ENCODE assay signal across 8 cellular contexts in genomic region chr16:86072328-86073102, GRCh38.
DNase-seq lines count a peak whose midpoint lies in the region; ATAC-seq and TF ChIP-seq lines count a peak whose summit lies in the region.

No MANE protein-coding gene starts in this region.

- H4K20me1 ChIP-seq in KMS-11 (ENCODE audit: insufficient read depth) = no peaks in the 10 kb centered on the region

- DNase-seq in EH (ENCODE audit: low read depth) (peak; percentile 74), cerebellar cortex (ENCODE audit: low spot score) (peak; percentile 43), left lobe of liver (ENCODE audit: low spot score) (no peak), cerebellar nuclear complex (lab: John Stamatoyannopoulos, UW) (no peak), DMS153 treated with DMSO at 0.1 percent for 48 hours (lab: John Stamatoyannopoulos, UW; ENCODE audit: unreplicated experiment) (no peak)
- DNase-seq in stimulated activated CD4-positive, alpha-beta T cell treated with anti-CD3 and anti-CD28 coated beads, TNF-alpha, amount 100 ng/mL, for 24 hours (ENCODE audit: low read depth in 3 of 3) = peak in 2 of 3 experiments; percentile 5 to 53

- H3K4me1 ChIP-seq in KMS-11 (ENCODE audit: low read depth, poor library complexity, severe bottlenecking) = no peaks in the 10 kb centered on the region

- H3K27ac ChIP-seq in KMS-11 = no peak overlapping the region

- H2AFZ ChIP-seq in KMS-11 (ENCODE audit: low read depth) = no peak overlapping the region

- TF ChIP-seq CTCF in KMS-11 (conservative IDR thresholded peaks at IDR 0.05; ENCODE audit: low read depth, low read length) = peak; percentile 75

- no peak overlapping the region for H3K4me3 ChIP-seq in KMS-11 (IDR thresholded peaks at IDR 0.05; ENCODE audit: insufficient read depth, low read depth, low read length)

- no peak overlapping the region for H3K9ac ChIP-seq in KMS-11

- peaks cover 23% of the 10 kb centered on the region; the same call in 1 of the 2 replicates for H3K27me3 ChIP-seq in KMS-11 (ENCODE audit: insufficient read depth, low read depth)

- no peak overlapping the region for H3K4me2 ChIP-seq in KMS-11

- no peaks in the 10 kb centered on the region for H3K79me2 ChIP-seq in KMS-11 (ENCODE audit: insufficient read depth, low read depth)

- ATAC-seq in SK-N-SH treated with all-trans-retinoic acid at 6 μM for 48 hours (peak; percentile 89), left lobe of liver (peak; percentile 81)

- no peaks in the 10 kb centered on the region for H3K36me3 ChIP-seq in KMS-11 (ENCODE audit: insufficient read depth)

TF ChIP-seq in SK-N-SH treated with all-trans-retinoic acid at 6 μM for 48 hours, 23 proteins besides CTCF, POLR2A, EP300 and RAD21:
- TF ChIP-seq ISL1 (CRISPR knock-in tag; IDR thresholded peaks at IDR 0.05) = no peak
- TF ChIP-seq OSR1 (CRISPR knock-in tag; IDR thresholded peaks at IDR 0.05) = no peak
- no peak for TF ChIP-seq TSHZ2 (CRISPR knock-in tag; IDR thresholded peaks at IDR 0.05)
- no peak for TF ChIP-seq CSDC2 (CRISPR knock-in tag; IDR thresholded peaks at IDR 0.05)
- TF ChIP-seq BACH2 (CRISPR knock-in tag; IDR thresholded peaks at IDR 0.05; ENCODE audit: borderline replicate concordance) = no peak
- no peak for TF ChIP-seq GLIS3 (CRISPR knock-in tag; IDR thresholded peaks at IDR 0.05)
- TF ChIP-seq ZC3H10 (CRISPR knock-in tag; IDR thresholded peaks at IDR 0.05) = no peak
- no peak for TF ChIP-seq CSRNP3 (CRISPR knock-in tag; IDR thresholded peaks at IDR 0.05)
- no peak for TF ChIP-seq RARB (CRISPR knock-in tag; IDR thresholded peaks at IDR 0.05)
- TF ChIP-seq POU6F1 (CRISPR knock-in tag; IDR thresholded peaks at IDR 0.05; ENCODE audit: borderline replicate concordance, low read depth) = no peak

Comparison
In these comparisons a context has a peak if more than half of its experiments do, and no peak if none do; other contexts are left out.
1. DNase-seq: peak in EH (single experiment), cerebellar cortex (single experiment) and stimulated activated CD4-positive, alpha-beta T cell treated with anti-CD3 and anti-CD28 coated beads, TNF-alpha, amount 100 ng/mL, for 24 hours (2 of 3); none in left lobe of liver (single experiment), cerebellar nuclear complex (0 of 2) and DMS153 treated with DMSO at 0.1 percent for 48 hours (single experiment).